In genomic region chr11:130826572-130826971, GRCh38 we compare ENCODE assay signal across 1 cellular context.
TF ChIP-seq lines count a peak whose summit lies in the region.

No MANE protein-coding gene starts in this region.

TF ChIP-seq in IMR-90, 13 proteins besides CTCF, POLR2A, EP300 and RAD21:
- no peak for TF ChIP-seq USF2 (IDR thresholded peaks at IDR 0.05; ENCODE audit: low read depth, low read length)
- no peak for TF ChIP-seq CHD1 (IDR thresholded peaks at IDR 0.05; ENCODE audit: low read depth, low read length)
- no peak for TF ChIP-seq BHLHE40 (IDR thresholded peaks at IDR 0.05; ENCODE audit: low read depth, low read length)
